7 cellular contexts compared by ENCODE assay signal in genomic region chr4:75673959-75674328, GRCh38. TPM values are rescaled to one million over a fixed set of nuclear protein-coding genes. Genes with fewer than 3 reads are reported as not detected.
DNase-seq lines count a peak whose midpoint lies in the region; ATAC-seq and TF ChIP-seq lines count a peak whose summit lies in the region.

No MANE protein-coding gene starts in this region.

- DNase-seq in HFF-Myc (ENCODE audit: extremely low read depth, low read depth) (no peak), spleen (no peak), GM20000 (ENCODE audit: low spot score) (no peak)
- DNase-seq in activated CD4-positive, alpha-beta memory T cell treated with anti-CD3 and anti-CD28 coated beads, Interleukin-2, amount 10 ng/mL, durations not matched to agents 7 days and 5 days, result no peak
- no peak for DNase-seq in stimulated activated naive CD4-positive, alpha-beta T cell treated with Interleukin-2 at 50 U/mL for 16 hours (lab: John Stamatoyannopoulos, UW)

- 41 to 54% (median 45%) methylated on average over 5 of the region's 5 CpGs for WGBS in spleen, 5 donors

- no peaks in the 10 kb centered on the region for H3K36me3 ChIP-seq in spleen

- TF ChIP-seq POLR2A in spleen (IDR thresholded peaks at IDR 0.05), result no peak

- peak overlapping the region; percentile 99 for H3K27ac Mint-ChIP-seq in activated CD4-positive, alpha-beta memory T cell treated with anti-CD3 and anti-CD28 coated beads, Interleukin-2, amount 10 ng/mL, durations not matched to agents 7 days and 5 days

- H3K36me3 Mint-ChIP-seq in activated CD4-positive, alpha-beta memory T cell treated with anti-CD3 and anti-CD28 coated beads, Interleukin-2, amount 10 ng/mL, durations not matched to agents 7 days and 5 days (ENCODE audit: low read depth), result peaks cover 35% of the 10 kb centered on the region

- POLR2A ChIA-PET in activated CD4-positive, alpha-beta memory T cell treated with anti-CD3 and anti-CD28 coated beads, Interleukin-2, amount 10 ng/mL, durations not matched to agents 7 days and 5 days (lab: Charles Lee), result interaction anchor here (0.7 to 9.3 kb wide), 15 partner anchors 9 to 317 kb away, joined by 3 to 278 read pairs (median 7); partner anchors contain the start of genes CDKL2, ODAPH, RCHY1 and SDAD1

- H3K27me3 ChIP-seq in spleen (replicated peaks in 1 of 7), result no peaks in the 10 kb centered on the region

- H3K27ac ChIP-seq in spleen, result peak overlapping the region; percentile 97 to 100 (median 98)

- H3K27me3 Mint-ChIP-seq in activated CD4-positive, alpha-beta memory T cell treated with anti-CD3 and anti-CD28 coated beads, Interleukin-2, amount 10 ng/mL, durations not matched to agents 7 days and 5 days, result no peaks in the 10 kb centered on the region

- intact Hi-C loops in spleen (cut with DNase I; ENCODE audit: low total_unique reads), result loop anchor here (5.0 kb wide), 1 partner anchor 48 kb away; the partner anchor contains the start of gene USO1

- ATAC-seq in GM19328 (IDR thresholded peaks at IDR 0.05; ENCODE audit: unreplicated experiment), result no peak

- H3K4me1 ChIP-seq in spleen, result peaks cover 29 to 43% (median 39%) of the 10 kb centered on the region in 6 donors

- CTCF ChIA-PET in activated CD4-positive, alpha-beta memory T cell treated with anti-CD3 and anti-CD28 coated beads, Interleukin-2, amount 10 ng/mL, durations not matched to agents 7 days and 5 days (lab: Charles Lee), result interaction anchor here (0.5 to 4.9 kb wide), 6 partner anchors 9 to 104 kb away, joined by 3 to 51 read pairs (median 5); partner anchors contain the start of gene USO1

- peak overlapping the region; percentile 99 for H3K4me3 ChIP-seq in HFF-Myc (replicated peaks; ENCODE audit: low read depth, low read length)
- H3K4me3 ChIP-seq in iPS-11a (ENCODE audit: low read depth, low read length), result peak overlapping the region; percentile 99
- H3K4me3 ChIP-seq in spleen, result peak overlapping the region; percentile 75 to 96 (median 87)

- peak overlapping the region; percentile 97 for H3K4me3 Mint-ChIP-seq in activated CD4-positive, alpha-beta memory T cell treated with anti-CD3 and anti-CD28 coated beads, Interleukin-2, amount 10 ng/mL, durations not matched to agents 7 days and 5 days

- no peaks in the 10 kb centered on the region for H3K9me3 ChIP-seq in spleen

- TF ChIP-seq CTCF in HFF-Myc (IDR thresholded peaks at IDR 0.05; ENCODE audit: low read depth, low read length, missing control alignments) (no peak), spleen (IDR thresholded peaks at IDR 0.05 in 8 of 11, conservative IDR thresholded peaks at IDR 0.05 in 3 of 11) (no peak), GM20000 (IDR thresholded peaks at IDR 0.05; ENCODE audit: extremely low read depth, missing control alignments) (no peak)

- peaks cover 41% of the 10 kb centered on the region for H3K4me1 Mint-ChIP-seq in activated CD4-positive, alpha-beta memory T cell treated with anti-CD3 and anti-CD28 coated beads, Interleukin-2, amount 10 ng/mL, durations not matched to agents 7 days and 5 days

- no peaks in the 10 kb centered on the region for H3K9me3 Mint-ChIP-seq in activated CD4-positive, alpha-beta memory T cell treated with anti-CD3 and anti-CD28 coated beads, Interleukin-2, amount 10 ng/mL, durations not matched to agents 7 days and 5 days

RNA-seq across cellular contexts. Expression of gene G3BP2, which starts 0.7 kb away (rescaled TPM):
- total RNA-seq in activated CD4-positive, alpha-beta memory T cell treated with anti-CD3 and anti-CD28 coated beads, Interleukin-2, amount 10 ng/mL, durations not matched to agents 7 days and 5 days, result 100 to 1,000 TPM; 185 to 187 TPM
- 100 to 1,000 TPM in 5 of 7 donors, 10 to 100 TPM in 2; 90.8 to 113 (median 106) TPM for total RNA-seq in spleen
- polyA plus RNA-seq in spleen, result 10 to 100 TPM; 15.2 to 31.9 (median 19.9) TPM

RNA-seq across cellular contexts. Expression of gene CDKL2, which starts 43.6 kb away (rescaled TPM):
- 1 to 10 TPM; 1.3 to 1.4 TPM for total RNA-seq in activated CD4-positive, alpha-beta memory T cell treated with anti-CD3 and anti-CD28 coated beads, Interleukin-2, amount 10 ng/mL, durations not matched to agents 7 days and 5 days
- total RNA-seq in spleen, result under 1 TPM in 4 of 7 donors, not detected in 3; 0.27 to 0.40 (median 0.39) TPM
- under 1 TPM; 0.03 to 0.04 (median 0.03) TPM for polyA plus RNA-seq in spleen

RNA-seq across cellular contexts. Expression of gene USO1, which starts 50.4 kb away (rescaled TPM):
- 10 to 100 TPM; 43.4 to 45.9 TPM for total RNA-seq in activated CD4-positive, alpha-beta memory T cell treated with anti-CD3 and anti-CD28 coated beads, Interleukin-2, amount 10 ng/mL, durations not matched to agents 7 days and 5 days
- total RNA-seq in spleen, result 10 to 100 TPM; 42.9 to 64.8 (median 51.9) TPM
- polyA plus RNA-seq in spleen, result 10 to 100 TPM; 16.4 to 20.6 (median 19.3) TPM
